28 cellular contexts compared by ENCODE assay signal in the genomic region with DNA sequence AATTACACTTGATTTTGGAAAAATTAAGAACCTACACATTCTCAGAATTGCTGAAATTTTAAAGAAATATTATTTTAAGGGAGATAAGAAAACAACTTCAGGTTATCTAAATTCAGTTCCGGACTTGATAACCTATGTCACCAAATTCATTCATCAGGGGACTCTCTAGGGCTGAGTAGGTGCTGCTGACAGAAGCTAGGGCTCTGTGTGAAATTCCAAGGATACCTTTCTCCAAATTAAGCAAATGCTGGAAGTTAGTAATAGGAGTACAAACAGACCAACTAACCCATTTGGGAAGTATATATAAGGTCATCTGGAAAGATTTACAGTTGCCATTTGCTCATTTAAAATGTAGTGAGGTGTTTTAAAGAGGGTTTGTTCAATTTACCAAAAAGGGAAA.
DNase-seq lines count a peak whose midpoint lies in the region; ATAC-seq, FAIRE-seq and TF ChIP-seq lines count a peak whose summit lies in the region.
"Had no signal": no experiment of that assay in that cellular context is flagged by ENCODE, and none has a peak within 500 bp of the region (broad histone marks: within the 10 kb centered on the region; RNA-seq: fewer than 3 reads in every experiment).

No MANE protein-coding gene starts in this region.

- H3K4ac ChIP-seq in mesendoderm (ENCODE audit: low read depth, low read length), result no peak overlapping the region

- H3K27ac ChIP-seq in astrocyte (ENCODE audit: low read depth, low read length) (no peak overlapping the region), endodermal cell (ENCODE audit: low read depth, low read length) (no peak overlapping the region), mesendoderm (ENCODE audit: low read depth, low read length) (no peak overlapping the region)
- H3K27ac ChIP-seq: BLaER1 had no signal

- peak; percentile 50 for FAIRE-seq in astrocyte (lab: Jason Lieb, UNC)
- FAIRE-seq: A204.1, D721Med, GM12878, GM12892, GM18507, GM19239 had no signal

- H3K9ac ChIP-seq in astrocyte (ENCODE audit: low read length) (no peak overlapping the region), endodermal cell (ENCODE audit: extremely low read depth, low read length, poor library complexity, severe bottlenecking) (no peak overlapping the region), mesendoderm (ENCODE audit: low read length) (no peak overlapping the region)
- H3K9ac ChIP-seq: BLaER1 had no signal

- H3K18ac ChIP-seq in mesendoderm (ENCODE audit: low read length), result no peak overlapping the region

- H3K9me3 Mint-ChIP-seq in astrocyte (ENCODE audit: unreplicated experiment), result no peaks in the 10 kb centered on the region
- H3K9me3 Mint-ChIP-seq in endodermal cell, result no peaks in the 10 kb centered on the region
- H3K9me3 Mint-ChIP-seq in stimulated activated effector memory CD8-positive, alpha-beta T cell treated with anti-CD3 and anti-CD28 coated beads, Interleukin-12 subunit alpha, Interleukin-12 subunit beta, amount 100 ng/mL, for 72 hours, result no peaks in the 10 kb centered on the region
- H3K9me3 Mint-ChIP-seq: CD8-positive, alpha-beta T cell had no signal

- no peak overlapping the region for H4K8ac ChIP-seq in mesendoderm (ENCODE audit: low read depth, low read length)

- no peak overlapping the region for H3K4me3 Mint-ChIP-seq in astrocyte (ENCODE audit: unreplicated experiment)
- H3K4me3 Mint-ChIP-seq in endodermal cell, result no peak overlapping the region
- no peak overlapping the region for H3K4me3 Mint-ChIP-seq in stimulated activated effector memory CD8-positive, alpha-beta T cell treated with anti-CD3 and anti-CD28 coated beads, Interleukin-12 subunit alpha, Interleukin-12 subunit beta, amount 100 ng/mL, for 72 hours
- H3K4me3 Mint-ChIP-seq: CD14-positive monocyte; CD4-positive, CD25-positive, alpha-beta regulatory T cell; CD8-positive, alpha-beta T cell had no signal

- H2BK120ac ChIP-seq in mesendoderm (ENCODE audit: low read depth, low read length), result no peak overlapping the region

- WGBS in endodermal cell (ENCODE audit: insufficient coverage in 1 of 2, insufficient read length in 1 of 2), 2 experiments, result 79% methylated on average over 1 of the region's 1 CpG; no CpG with 5 or more reads in 1 of the 2 experiments
- WGBS in mesendoderm (ENCODE audit: extremely low coverage, insufficient coverage, low lambda C conversion rate), result no CpG with 5 or more reads among the region's 1 CpG

- H3K36me3 Mint-ChIP-seq in astrocyte (ENCODE audit: low read depth, unreplicated experiment) (peaks cover 6% of the 10 kb centered on the region), endodermal cell (ENCODE audit: low read depth) (peaks cover 32% of the 10 kb centered on the region)
- H3K36me3 Mint-ChIP-seq in stimulated activated effector memory CD8-positive, alpha-beta T cell treated with anti-CD3 and anti-CD28 coated beads, Interleukin-12 subunit alpha, Interleukin-12 subunit beta, amount 100 ng/mL, for 72 hours, result peaks cover 99% of the 10 kb centered on the region

- H3K27me3 Mint-ChIP-seq in astrocyte (ENCODE audit: low read depth, unreplicated experiment) (no peaks in the 10 kb centered on the region), endodermal cell (ENCODE audit: insufficient read depth) (no peaks in the 10 kb centered on the region)
- H3K27me3 Mint-ChIP-seq: CD4-positive, CD25-positive, alpha-beta regulatory T cell had no signal

- H3K4me1 ChIP-seq in astrocyte (ENCODE audit: insufficient read depth, low read length), result peaks cover 19% of the 10 kb centered on the region
- peaks cover 16% of the 10 kb centered on the region for H3K4me1 ChIP-seq in endodermal cell (ENCODE audit: control insufficient read depth, insufficient read depth, low read length)
- H3K4me1 ChIP-seq in mesendoderm (ENCODE audit: control insufficient read depth, low read depth, low read length), result peaks cover 5% of the 10 kb centered on the region
- H3K4me1 ChIP-seq: BE2C, Caco-2 had no signal

- H4K5ac ChIP-seq in mesendoderm (ENCODE audit: low read length), result no peak overlapping the region

- H3K4me1 Mint-ChIP-seq in astrocyte (ENCODE audit: low read depth, unreplicated experiment), result peaks cover 31% of the 10 kb centered on the region
- peaks cover 37% of the 10 kb centered on the region for H3K4me1 Mint-ChIP-seq in endodermal cell
- no peaks in the 10 kb centered on the region for H3K4me1 Mint-ChIP-seq in stimulated activated effector memory CD8-positive, alpha-beta T cell treated with anti-CD3 and anti-CD28 coated beads, Interleukin-12 subunit alpha, Interleukin-12 subunit beta, amount 100 ng/mL, for 72 hours

- H3K9me3 ChIP-seq in astrocyte (ENCODE audit: insufficient read depth, low read depth, low read length) (no peaks in the 10 kb centered on the region), endodermal cell (ENCODE audit: control insufficient read depth, low read length) (no peaks in the 10 kb centered on the region)
- H3K9me3 ChIP-seq: BE2C, BLaER1, Caco-2 had no signal

- H3K4me3 ChIP-seq in astrocyte (ENCODE audit: insufficient read depth, low read depth, low read length) (no peak overlapping the region), endodermal cell (ENCODE audit: low read length) (peak overlapping the region; percentile 47), mesendoderm (ENCODE audit: low read length) (no peak overlapping the region)
- H3K4me3 ChIP-seq: BLaER1, GM12878 had no signal

- no peak overlapping the region for H2AFZ ChIP-seq in astrocyte (ENCODE audit: low read depth, low read length)

- H3K4me2 ChIP-seq in astrocyte (ENCODE audit: low read length), result no peak overlapping the region
- H3K4me2 ChIP-seq in mesendoderm (ENCODE audit: low read length), result no peak overlapping the region
- H3K4me2 ChIP-seq: BLaER1 had no signal

- H3K27me3 ChIP-seq in astrocyte (ENCODE audit: insufficient read depth, low read length) (no peaks in the 10 kb centered on the region), endodermal cell (ENCODE audit: control insufficient read depth, insufficient read depth, low read length, poor library complexity, severe bottlenecking) (no peaks in the 10 kb centered on the region), mesendoderm (ENCODE audit: insufficient read depth, low read length, poor library complexity) (no peaks in the 10 kb centered on the region)
- H3K27me3 ChIP-seq: BE2C, BLaER1 had no signal

- peaks cover 29% of the 10 kb centered on the region for H4K20me1 ChIP-seq in astrocyte (ENCODE audit: insufficient read depth, low read length)

- H3K56ac ChIP-seq in mesendoderm (ENCODE audit: low read length), result no peak overlapping the region

- H3K79me1 ChIP-seq in mesendoderm (ENCODE audit: low read length), result no peaks in the 10 kb centered on the region

- no peak overlapping the region for H3K23ac ChIP-seq in mesendoderm (ENCODE audit: low read length)

- H3K36me3 ChIP-seq in astrocyte (ENCODE audit: insufficient read depth, low read length) (peaks cover 20% of the 10 kb centered on the region), endodermal cell (ENCODE audit: control insufficient read depth, insufficient read depth, low read length) (peaks cover 46% of the 10 kb centered on the region), mesendoderm (ENCODE audit: control insufficient read depth, insufficient read depth, low read length) (peaks cover 2% of the 10 kb centered on the region)

- H3K27ac Mint-ChIP-seq in astrocyte (ENCODE audit: unreplicated experiment) (no peak overlapping the region), endodermal cell (peak overlapping the region; percentile 81)
- H3K27ac Mint-ChIP-seq in stimulated activated effector memory CD8-positive, alpha-beta T cell treated with anti-CD3 and anti-CD28 coated beads, Interleukin-12 subunit alpha, Interleukin-12 subunit beta, amount 100 ng/mL, for 72 hours, result peak overlapping the region; percentile 11
- H3K27ac Mint-ChIP-seq: CD8-positive, alpha-beta T cell had no signal

- H2BK15ac ChIP-seq in mesendoderm (replicated peaks; ENCODE audit: low read depth), result no peak overlapping the region

- H2BK5ac ChIP-seq in mesendoderm (ENCODE audit: low read length), result no peak overlapping the region

- ATAC-seq in stimulated activated effector memory CD8-positive, alpha-beta T cell treated with anti-CD3 and anti-CD28 coated beads, Interleukin-12 subunit alpha, Interleukin-12 subunit beta, amount 100 ng/mL, for 72 hours, result no peak
- ATAC-seq in GM19324 (IDR thresholded peaks at IDR 0.05; ENCODE audit: low FRiP score, unreplicated experiment), result no peak
- ATAC-seq: CD8-positive, alpha-beta T cell; GM12878 had no signal

- TF ChIP-seq CTCF in astrocyte (IDR thresholded peaks at IDR 0.05; ENCODE audit: insufficient read depth, low read depth, low read length), result no peak
- no peak for TF ChIP-seq CTCF in endodermal cell (conservative IDR thresholded peaks at IDR 0.05)

- no peak for DNase-seq in astrocyte (ENCODE audit: low read depth)
- DNase-seq in endodermal cell, result no peak
- peak; percentile 90 for DNase-seq in mesendoderm
- no peak for DNase-seq in stimulated activated effector memory CD8-positive, alpha-beta T cell treated with anti-CD3 and anti-CD28 coated beads, Interleukin-12 subunit alpha, Interleukin-12 subunit beta, amount 100 ng/mL, for 72 hours (ENCODE audit: low spot score in 2 of 2)
- no peak for DNase-seq in T-helper 2 cell
- DNase-seq in stimulated activated CD4-positive, alpha-beta T cell treated with anti-CD3 and anti-CD28 coated beads, Interleukin-12 subunit alpha, Interleukin-12 subunit beta, amount 100 ng/mL, for 4 hours, result no peak
- DNase-seq in NCI-H69 (lab: John Stamatoyannopoulos, UW), result no peak
- DNase-seq: 8988T; ACHN; BE2C; C1 segment of cervical spinal cord; Caco-2; Calu3; CD4-positive, CD25-positive, alpha-beta regulatory T cell; CD8-positive, alpha-beta T cell; DMS79; DND-41; EL; GDM1 had no signal

- H3K79me2 ChIP-seq in astrocyte (ENCODE audit: insufficient read depth, low read length) (no peaks in the 10 kb centered on the region), mesendoderm (ENCODE audit: control insufficient read depth, insufficient read depth, low read length) (no peaks in the 10 kb centered on the region)

- H2AK5ac ChIP-seq in mesendoderm (ENCODE audit: low read length), result no peak overlapping the region
